ENCODE assay signal across 18 cellular contexts in the genomic region with DNA sequence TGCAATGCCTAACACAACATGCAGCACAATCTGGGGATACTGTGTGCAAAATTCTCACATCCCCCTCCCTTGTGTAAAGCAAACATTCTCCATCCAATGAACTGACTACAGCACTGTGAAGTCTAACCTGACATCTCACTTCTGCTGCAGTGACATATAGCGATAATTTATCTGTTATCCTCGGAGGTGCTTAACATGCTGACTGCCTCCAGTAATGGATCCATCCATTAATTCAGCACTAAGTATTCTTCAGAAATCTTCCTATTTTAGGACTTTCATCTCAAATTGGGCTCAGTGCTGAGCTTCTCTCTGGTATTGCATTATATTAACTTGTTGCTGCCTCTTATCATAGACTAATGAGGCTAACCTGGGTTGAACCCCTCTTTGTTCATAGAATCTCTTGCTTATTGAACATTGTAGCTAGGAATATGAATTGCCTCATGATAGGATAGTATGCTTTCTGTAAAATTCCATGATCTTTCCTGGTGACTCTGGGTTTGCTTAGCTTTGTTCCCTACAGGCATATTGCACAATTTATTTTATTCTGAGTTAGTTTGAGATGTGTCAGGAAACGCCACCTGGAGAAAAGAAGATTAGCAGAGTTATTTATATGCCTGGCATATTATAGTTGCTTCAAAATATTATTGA.
DNase-seq lines count a peak whose midpoint lies in the region; ATAC-seq and TF ChIP-seq lines count a peak whose summit lies in the region.
"Had no signal": no experiment of that assay in that cellular context is flagged by ENCODE, and none has a peak within 500 bp of the region (broad histone marks: within the 10 kb centered on the region; RNA-seq: fewer than 3 reads in every experiment).

No MANE protein-coding gene starts in this region.

- 100% methylated on average over 2 of the region's 3 CpGs; no CpG with 5 or more reads in 1 of the 2 experiments for WGBS in IMR-90 (ENCODE audit: extremely low coverage in 2 of 2, insufficient read length in 1 of 2), 2 experiments

- TF ChIP-seq CTCF in IMR-90 (conservative IDR thresholded peaks at IDR 0.05; ENCODE audit: low read depth, low read length) (no peak), epithelial cell of esophagus (IDR thresholded peaks at IDR 0.05; ENCODE audit: insufficient read depth, low read depth, low read length, missing control alignments) (no peak)

- CTCF ChIA-PET in IMR-90 (lab: Yijun Ruan, JAX) = no interaction called here

- no peak overlapping the region for H2AK5ac ChIP-seq in IMR-90 (ENCODE audit: low read depth, low read length)

- no peaks in the 10 kb centered on the region for H3K79me1 ChIP-seq in IMR-90 (ENCODE audit: low read depth in 1 of 2, low read length in 2 of 2)

- H2BK120ac ChIP-seq in IMR-90 (ENCODE audit: low read depth, low read length) = no peak overlapping the region

- H4K20me1 ChIP-seq in IMR-90 (ENCODE audit: insufficient read depth, low read length) = no peaks in the 10 kb centered on the region
- H4K20me1 ChIP-seq in Karpas-422 (ENCODE audit: insufficient read depth, low read depth, low read length) = no peaks in the 10 kb centered on the region
- H4K20me1 ChIP-seq: BLaER1 had no signal

- H2AK9ac ChIP-seq in IMR-90 (replicated peaks; ENCODE audit: low read depth, low read length, poor library complexity) = no peak overlapping the region

- ATAC-seq in IMR-90 (ENCODE audit: low read depth) = no peak
- ATAC-seq: CD8-positive, alpha-beta T cell; GM12878 had no signal

- H3K23ac ChIP-seq in IMR-90 (ENCODE audit: low read depth, low read length) = no peak overlapping the region

- BruUV-seq in IMR-90 (replicated peaks; lab: Mats Ljungman, UMichigan) = no TSS peak

- H3K4me3 ChIP-seq in IMR-90 (ENCODE audit: insufficient read depth, low read depth, low read length) = no peak overlapping the region
- H3K4me3 ChIP-seq in Karpas-422 (ENCODE audit: low read length) = no peak overlapping the region
- no peak overlapping the region for H3K4me3 ChIP-seq in epithelial cell of esophagus (ENCODE audit: low read length)
- H3K4me3 ChIP-seq: BLaER1, GM12878, GM23248 had no signal

- H3K9ac ChIP-seq in IMR-90 (ENCODE audit: low read depth, low read length) = no peak overlapping the region
- H3K9ac ChIP-seq in Karpas-422 (ENCODE audit: low read length) = no peak overlapping the region
- H3K9ac ChIP-seq: BLaER1, GM23248 had no signal

- H4K5ac ChIP-seq in IMR-90 (ENCODE audit: low read depth, low read length) = no peak overlapping the region

- POLR2A ChIA-PET in IMR-90 (lab: Charles Lee; ENCODE audit: unreplicated experiment) = no interaction called here

- in situ Hi-C loops in IMR-90 (cut with MboI; ENCODE audit: low sequenced_read_pairs) = no loop called here

- H3K27ac ChIP-seq in IMR-90 (ENCODE audit: insufficient read depth, low read length) (no peak overlapping the region), Karpas-422 (ENCODE audit: low read length) (no peak overlapping the region)
- H3K27ac ChIP-seq: BLaER1, C4-2B, GM23248 had no signal

- dilution Hi-C loops in IMR-90 (cut with HindIII; ENCODE audit: low sequenced_read_pairs, unreplicated experiment) = no loop called here

- H3K18ac ChIP-seq in IMR-90 (ENCODE audit: low read depth, low read length) = no peak overlapping the region

- no peaks in the 10 kb centered on the region for H3K79me2 ChIP-seq in Karpas-422 (ENCODE audit: low read length)

- H2AFZ ChIP-seq in IMR-90 (replicated peaks; ENCODE audit: low read length, poor library complexity) (no peak overlapping the region), Karpas-422 (ENCODE audit: low read length) (no peak overlapping the region)
- H2AFZ ChIP-seq: GM23248 had no signal

- H3K4ac ChIP-seq in IMR-90 (ENCODE audit: low read depth, low read length) = no peak overlapping the region

- no peak overlapping the region for H3K56ac ChIP-seq in IMR-90 (ENCODE audit: extremely low read depth, insufficient read depth, low read length)

- no peaks in the 10 kb centered on the region for H3K9me3 ChIP-seq in IMR-90 (ENCODE audit: control insufficient read depth, insufficient read depth, low read length)
- H3K9me3 ChIP-seq in Karpas-422 (ENCODE audit: low read length) = no peaks in the 10 kb centered on the region
- H3K9me3 ChIP-seq: BLaER1 had no signal

- H3K4me2 ChIP-seq in IMR-90 (ENCODE audit: low read depth, low read length) (no peak overlapping the region), Karpas-422 (ENCODE audit: low read depth, low read length, poor library complexity, severe bottlenecking) (no peak overlapping the region)
- H3K4me2 ChIP-seq: BLaER1 had no signal

- no peak for DNase-seq in IMR-90
- peak; percentile 11 for DNase-seq in Karpas-422
- peak; percentile 56 for DNase-seq in epithelial cell of esophagus (ENCODE audit: low read depth)
- peak; percentile 55 for DNase-seq in putamen (ENCODE audit: low spot score)
- DNase-seq in COLO829 (ENCODE audit: low spot score) = no peak
- DNase-seq in NCI-H187 treated with DMSO at 0.1 percent for 48 hours (lab: John Stamatoyannopoulos, UW) = no peak
- DNase-seq: CD4-positive, CD25-positive, alpha-beta regulatory T cell; CD8-positive, alpha-beta T cell; DMS 273 treated with DMSO at 0.1 percent for 48 hours; DMS79; EL; GDM1; GM23248; H7; HCEC 1CT had no signal

- H3K9me1 ChIP-seq in IMR-90 (ENCODE audit: insufficient read depth, low read length) = no peaks in the 10 kb centered on the region

- no peaks in the 10 kb centered on the region for H3K36me3 ChIP-seq in IMR-90 (ENCODE audit: control insufficient read depth, insufficient read depth, low read length)
- H3K36me3 ChIP-seq in Karpas-422 (ENCODE audit: insufficient read depth, low read length) = no peaks in the 10 kb centered on the region
- H3K36me3 ChIP-seq: BLaER1 had no signal

- no peak overlapping the region for H2BK5ac ChIP-seq in IMR-90 (ENCODE audit: low read depth, low read length, poor library complexity, severe bottlenecking)

- H3K14ac ChIP-seq in IMR-90 (replicated peaks; ENCODE audit: low read depth, low read length) = no peak overlapping the region

- no peak overlapping the region for H4K8ac ChIP-seq in IMR-90 (ENCODE audit: low read depth in 2 of 2, low read length in 2 of 2)

- H2BK15ac ChIP-seq in IMR-90 (ENCODE audit: low read depth, low read length) = no peak overlapping the region

- no peak overlapping the region for H2BK20ac ChIP-seq in IMR-90 (ENCODE audit: low read depth, low read length)

- no peaks in the 10 kb centered on the region for H3K9me2 ChIP-seq in Karpas-422 (replicated peaks; ENCODE audit: insufficient read depth, low read length)

- TF ChIP-seq POLR2A in IMR-90 (IDR thresholded peaks at IDR 0.05; ENCODE audit: low read depth, low read length) = no peak

- intact Hi-C loops in IMR-90 (cut with micrococcal nuclease) = loop anchor here (5.0 kb wide), 1 partner anchor 187 kb away; no protein-coding TSS in a partner anchor

- H3K27me3 ChIP-seq in IMR-90 (ENCODE audit: control insufficient read depth, insufficient read depth, low read length) = no peaks in the 10 kb centered on the region
- no peaks in the 10 kb centered on the region for H3K27me3 ChIP-seq in Karpas-422 (ENCODE audit: low read length)
- H3K27me3 ChIP-seq: BLaER1 had no signal

- no peak overlapping the region for H4K91ac ChIP-seq in IMR-90 (ENCODE audit: insufficient read depth, low read depth, low read length)

- H3K4me1 ChIP-seq in IMR-90 (ENCODE audit: control insufficient read depth, insufficient read depth, low read length) = no peaks in the 10 kb centered on the region
- no peaks in the 10 kb centered on the region for H3K4me1 ChIP-seq in Karpas-422 (ENCODE audit: low read length)
- H3K4me1 ChIP-seq: BLaER1 had no signal

- no peak for TF ChIP-seq RAD21 in IMR-90 (IDR thresholded peaks at IDR 0.05; ENCODE audit: low read length)

TF ChIP-seq in IMR-90, 13 proteins besides CTCF, POLR2A, EP300 and RAD21:
- TF ChIP-seq CEBPB (IDR thresholded peaks at IDR 0.05; ENCODE audit: low read depth, low read length) = 0 out of 2 replicates have a peak, but pooled peaks have one; percentile 7
- TF ChIP-seq, protein P1, sequence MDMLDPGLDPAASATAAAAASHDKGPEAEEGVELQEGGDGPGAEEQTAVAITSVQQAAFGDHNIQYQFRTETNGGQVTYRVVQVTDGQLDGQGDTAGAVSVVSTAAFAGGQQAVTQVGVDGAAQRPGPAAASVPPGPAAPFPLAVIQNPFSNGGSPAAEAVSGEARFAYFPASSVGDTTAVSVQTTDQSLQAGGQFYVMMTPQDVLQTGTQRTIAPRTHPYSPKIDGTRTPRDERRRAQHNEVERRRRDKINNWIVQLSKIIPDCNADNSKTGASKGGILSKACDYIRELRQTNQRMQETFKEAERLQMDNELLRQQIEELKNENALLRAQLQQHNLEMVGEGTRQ (IDR thresholded peaks at IDR 0.05; ENCODE audit: low read depth, low read length) = no peak
- TF ChIP-seq CHD1 (IDR thresholded peaks at IDR 0.05; ENCODE audit: low read depth, low read length) = no peak

Comparison
In these comparisons a context has a peak if more than half of its experiments do, and no peak if none do; other contexts are left out.
1. DNase-seq: peak in Karpas-422 (single experiment), epithelial cell of esophagus (single experiment) and putamen (single experiment); none in IMR-90 (single experiment), COLO829 (single experiment) and NCI-H187 treated with DMSO at 0.1 percent for 48 hours (single experiment).